15 cellular contexts compared by ENCODE assay signal in the genomic region with DNA sequence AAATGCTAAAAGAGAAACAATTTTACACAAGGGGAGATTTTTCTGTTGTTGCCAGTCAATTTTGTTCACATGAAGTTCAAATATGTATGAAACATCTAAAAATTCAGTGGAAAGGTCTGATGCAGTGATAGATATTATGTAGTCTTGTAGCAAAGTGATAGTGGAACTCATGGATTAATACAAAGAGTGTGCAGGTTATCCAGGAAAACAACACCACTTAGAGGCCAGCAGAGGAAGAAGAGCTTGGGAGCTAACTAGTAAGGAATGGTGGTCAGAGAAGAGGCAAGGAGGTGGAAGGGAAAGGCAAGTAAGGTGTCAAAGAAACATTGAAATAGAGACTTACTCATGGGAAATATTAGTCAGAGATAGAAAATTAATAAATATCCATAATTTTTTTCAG.
DNase-seq lines count a peak whose midpoint lies in the region; ATAC-seq, FAIRE-seq and TF ChIP-seq lines count a peak whose summit lies in the region.
"Had no signal": no experiment of that assay in that cellular context is flagged by ENCODE, and none has a peak within 500 bp of the region (broad histone marks: within the 10 kb centered on the region; RNA-seq: fewer than 3 reads in every experiment).

No MANE protein-coding gene starts in this region.

- no peaks in the 10 kb centered on the region for H3K4me1 ChIP-seq in HepG2 (ENCODE audit: insufficient read depth, low read length)
- H3K4me1 ChIP-seq: adrenal gland had no signal

- H4K20me1 ChIP-seq in HepG2 (ENCODE audit: insufficient read depth, low read length) = no peaks in the 10 kb centered on the region

- no peak for DNase-seq in AG09319 (ENCODE audit: extremely low read depth, low read depth)
- peak; percentile 6 for DNase-seq in HuH-7 (ENCODE audit: low spot score)
- no peak for DNase-seq in astrocyte of the spinal cord (ENCODE audit: low read depth, low spot score)
- DNase-seq in HepG2 (ENCODE audit: low spot score) = no peak
- DNase-seq in activated CD4-positive, alpha-beta T cell treated with anti-CD3 and anti-CD28 coated beads, Interleukin-2, amount 50 U/mL, for 48 hours = no peak
- no peak for DNase-seq in foreskin melanocyte
- no peak for DNase-seq in activated naive CD4-positive, alpha-beta T cell treated with anti-CD3 and anti-CD28 coated beads for 36 hours
- DNase-seq: activated T-cell treated with anti-CD3 and anti-CD28 coated beads for 4 hours; adrenal gland; effector CD4-positive, alpha-beta T cell; heart left ventricle; mesendoderm; SHP77 treated with DMSO at 0.1 percent for 48 hours had no signal

- TF ChIP-seq EP300 in HepG2 (IDR thresholded peaks at IDR 0.05; ENCODE audit: low read depth in 2 of 2, low read length in 2 of 2) = no peak
- TF ChIP-seq EP300 in HepG2 (CRISPR knock-in tag; IDR thresholded peaks at IDR 0.05; ENCODE audit: borderline replicate concordance) = no peak

- H3K36me3 Mint-ChIP-seq in activated naive CD4-positive, alpha-beta T cell treated with anti-CD3 and anti-CD28 coated beads for 36 hours (ENCODE audit: low read depth) = no peaks in the 10 kb centered on the region

- CTCF ChIA-PET in HepG2 (lab: Yijun Ruan, JAX; ENCODE audit: low intra/inter-chr PET ratio, low total read pairs) = no interaction called here
- CTCF ChIA-PET in activated naive CD4-positive, alpha-beta T cell treated with anti-CD3 and anti-CD28 coated beads for 36 hours (lab: Charles Lee) = no interaction called here

- H3K9ac ChIP-seq in HepG2 (ENCODE audit: insufficient read depth, low read depth, low read length) = no peak overlapping the region

- H3K4me3 Mint-ChIP-seq in activated naive CD4-positive, alpha-beta T cell treated with anti-CD3 and anti-CD28 coated beads for 36 hours = no peak overlapping the region
- H3K4me3 Mint-ChIP-seq: stimulated activated naive CD8-positive, alpha-beta T cell treated with anti-CD3 and anti-CD28 coated beads, Interleukin-15, Interleukin-2, amounts not matched to agents 100 ng/mL and 50 ng/mL, for 24 hours had no signal

- POLR2A ChIA-PET in HepG2 (lab: Yijun Ruan, JAX) = no interaction called here

- in situ Hi-C loops in astrocyte of the spinal cord (cut with HindIII; ENCODE audit: low sequenced_read_pairs) = no loop called here
- in situ Hi-C loops in HepG2 (cut with HindIII; ENCODE audit: extremely low pct_ligation_motif_present, low pct_unique_long_range_greater_than_20kb) = no loop called here

- H3K27ac ChIP-seq in HepG2 (ENCODE audit: extremely low read length, insufficient read depth, low read length) = no peak overlapping the region
- H3K27ac ChIP-seq: adrenal gland, heart left ventricle had no signal

- TF ChIP-seq CTCF in AG09319 (IDR thresholded peaks at IDR 0.05; ENCODE audit: low read depth, low read length) (peak; percentile 9; the same call in 1 of the 2 replicates), astrocyte of the spinal cord (IDR thresholded peaks at IDR 0.05; ENCODE audit: low read depth, low read length) (peak; percentile 19), HepG2 (CRISPR knock-in tag; IDR thresholded peaks at IDR 0.05) (peak; percentile 22; the same call in 1 of the 2 replicates)

- no peak overlapping the region for H3K4me2 ChIP-seq in HepG2 (ENCODE audit: low read depth, low read length)

- no peaks in the 10 kb centered on the region for H3K9me3 ChIP-seq in HepG2 (ENCODE audit: low read length)
- H3K9me3 ChIP-seq: adrenal gland, heart left ventricle had no signal

- no peak for ATAC-seq in HepG2
- no peak for ATAC-seq in GM21529 (IDR thresholded peaks at IDR 0.05; ENCODE audit: unreplicated experiment)
- ATAC-seq: heart left ventricle had no signal

- no peaks in the 10 kb centered on the region for H3K4me1 Mint-ChIP-seq in activated naive CD4-positive, alpha-beta T cell treated with anti-CD3 and anti-CD28 coated beads for 36 hours (ENCODE audit: low read depth)

- H3K27me3 Mint-ChIP-seq in activated naive CD4-positive, alpha-beta T cell treated with anti-CD3 and anti-CD28 coated beads for 36 hours (ENCODE audit: low read depth) = no peaks in the 10 kb centered on the region
- H3K27me3 Mint-ChIP-seq: stimulated activated naive CD8-positive, alpha-beta T cell treated with anti-CD3 and anti-CD28 coated beads, Interleukin-15, Interleukin-2, amounts not matched to agents 100 ng/mL and 50 ng/mL, for 24 hours had no signal

- BruUV-seq in HepG2 (replicated peaks; lab: Mats Ljungman, UMichigan) = no TSS peak

- H3K27ac Mint-ChIP-seq in activated naive CD4-positive, alpha-beta T cell treated with anti-CD3 and anti-CD28 coated beads for 36 hours = no peak overlapping the region
- H3K27ac Mint-ChIP-seq: stimulated activated naive CD8-positive, alpha-beta T cell treated with anti-CD3 and anti-CD28 coated beads, Interleukin-15, Interleukin-2, amounts not matched to agents 100 ng/mL and 50 ng/mL, for 24 hours had no signal

- H3K79me2 ChIP-seq in HepG2 (ENCODE audit: insufficient read depth, low read length) = no peaks in the 10 kb centered on the region

- no peak overlapping the region for H2AFZ ChIP-seq in HepG2 (ENCODE audit: low read length)

- H3K4me3 ChIP-seq in astrocyte of the spinal cord (ENCODE audit: low read depth, low read length) (no peak overlapping the region), HepG2 (replicated peaks in 1 of 3; ENCODE audit: insufficient read depth in 1 of 3, low read depth in 2 of 3, low read length in 3 of 3) (no peak overlapping the region)
- H3K4me3 ChIP-seq: adrenal gland, heart left ventricle had no signal

- no peak for FAIRE-seq in HepG2 (lab: Jason Lieb, UNC)

- H3K27me3 ChIP-seq in HepG2 (ENCODE audit: control insufficient read depth in 1 of 2, insufficient read depth in 2 of 2, low read length in 2 of 2) = no peaks in the 10 kb centered on the region
- H3K27me3 ChIP-seq: adrenal gland, heart left ventricle had no signal

- no peaks in the 10 kb centered on the region for H3K36me3 ChIP-seq in HepG2 (replicated peaks in 1 of 2; ENCODE audit: control insufficient read depth in 1 of 2, insufficient read depth in 2 of 2, low read length in 2 of 2)
- H3K36me3 ChIP-seq: adrenal gland, heart left ventricle had no signal

- no peak for TF ChIP-seq POLR2A in HepG2 (IDR thresholded peaks at IDR 0.05; ENCODE audit: insufficient read depth in 1 of 2, low read depth in 2 of 2, low read length in 2 of 2)

- no peak for TF ChIP-seq RAD21 in HepG2 (CRISPR knock-in tag; IDR thresholded peaks at IDR 0.05)

- intact Hi-C loops in HepG2 (cut with micrococcal nuclease; ENCODE audit: unreplicated experiment) = loop anchor here (10.0 kb wide), 1 partner anchor 139 kb away; no protein-coding TSS in a partner anchor
- intact Hi-C loops in activated naive CD4-positive, alpha-beta T cell treated with anti-CD3 and anti-CD28 coated beads for 36 hours (cut with micrococcal nuclease) = no loop called here

- peaks cover 4% of the 10 kb centered on the region for H3K9me3 Mint-ChIP-seq in activated naive CD4-positive, alpha-beta T cell treated with anti-CD3 and anti-CD28 coated beads for 36 hours

TF ChIP-seq in HepG2, 621 proteins besides CTCF, POLR2A, EP300 and RAD21:
- TF ChIP-seq SRY (CRISPR knock-in tag; IDR thresholded peaks at IDR 0.05) = no peak
- peak; percentile 28 for TF ChIP-seq STAG1 (CRISPR knock-in tag; IDR thresholded peaks at IDR 0.05)
TF ChIP-seq in HepG2: peak in this region for 1.
